ENCODE assay signal across 1 cellular context in genomic region chr2:168480825-168481585, GRCh38.
TF ChIP-seq lines count a peak whose summit lies in the region.

No MANE protein-coding gene starts in this region.

TF ChIP-seq in K562, 482 proteins besides CTCF, POLR2A, EP300 and RAD21:
- TF ChIP-seq DEAF1 (CRISPR knock-in tag; IDR thresholded peaks at IDR 0.05) (no peak), ZBTB33 (CRISPR knock-in tag; IDR thresholded peaks at IDR 0.05) (no peak), KLF10 (CRISPR knock-in tag; IDR thresholded peaks at IDR 0.05) (no peak), POLR2AphosphoS2 (IDR thresholded peaks at IDR 0.05; ENCODE audit: low read length) (no peak), E4F1 (CRISPR knock-in tag; IDR thresholded peaks at IDR 0.05; ENCODE audit: borderline replicate concordance) (no peak), BRD4 (IDR thresholded peaks at IDR 0.05) (no peak), ZNF655 (CRISPR knock-in tag; IDR thresholded peaks at IDR 0.05) (no peak), DLX4 (CRISPR knock-in tag; IDR thresholded peaks at IDR 0.05) (no peak), IRF9 (tag; IDR thresholded peaks at IDR 0.05) (no peak), CBX2 (IDR thresholded peaks at IDR 0.05; ENCODE audit: insufficient read depth, low read length, poor library complexity, severe bottlenecking) (no peak), CCNT2 (IDR thresholded peaks at IDR 0.05; ENCODE audit: borderline replicate concordance, extremely low read depth, insufficient read length, low read depth, low read length) (no peak), NFIX (CRISPR knock-in tag; IDR thresholded peaks at IDR 0.05; ENCODE audit: low read depth) (no peak), HDGF (IDR thresholded peaks at IDR 0.05) (no peak), RBM15 (IDR thresholded peaks at IDR 0.05; ENCODE audit: insufficient read depth, low read length) (no peak)
TF ChIP-seq in K562: peak in this region for 0.
